ENCODE assay signal across 27 cellular contexts in the genomic region with DNA sequence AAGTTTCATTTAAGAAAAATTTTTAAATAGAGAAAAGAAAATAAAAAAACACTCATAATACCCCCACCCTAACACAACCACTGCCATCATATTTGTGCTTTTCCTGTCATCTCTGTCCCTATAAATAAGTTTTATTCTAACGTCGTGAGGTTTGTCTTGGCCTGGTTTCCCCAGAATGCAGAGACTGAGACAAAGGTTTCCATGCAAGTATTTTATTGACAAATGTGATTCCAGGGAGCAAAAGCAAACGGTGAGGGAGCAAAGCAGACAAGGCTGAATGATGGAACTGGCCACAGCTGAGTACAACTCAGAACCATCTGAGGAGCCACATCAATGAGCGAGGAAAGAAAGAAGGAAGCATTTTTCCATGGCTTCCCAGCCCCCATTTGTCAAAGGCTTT.
"Had no signal": no experiment of that assay in that cellular context is flagged by ENCODE, and none has a peak within 500 bp of the region (broad histone marks: within the 10 kb centered on the region; RNA-seq: fewer than 3 reads in every experiment).

No MANE protein-coding gene starts in this region.

- FAIRE-seq: urothelium cell line had no signal

- ATAC-seq: stimulated activated effector memory CD8-positive, alpha-beta T cell treated with anti-CD3 and anti-CD28 coated beads, Interleukin-12 subunit alpha, Interleukin-12 subunit beta, amount 100 ng/mL, for 72 hours; stimulated activated memory B cell treated with anti-CD40 and anti-IgM and Interleukin-4, amounts not matched to agents 10 μg/mL and 1 μg/mL and 100 μg/mL, for 72 hours; stimulated activated naive B cell treated with anti-CD40 and anti-IgM and Interleukin-4, amounts not matched to agents 10 μg/mL and 1 μg/mL and 100 μg/mL, for 72 hours; stimulated activated naive CD8-positive, alpha-beta T cell treated with anti-CD3 and anti-CD28 coated beads, Interleukin-15, amount 100 ng/mL, for 72 hours; stimulated activated naive CD8-positive, alpha-beta T cell treated with anti-CD3 and anti-CD28 coated beads, Interleukin-15, Interleukin-2, amounts not matched to agents 100 U/mL and 50 U/mL, for 24 hours; upper lobe of right lung had no signal

- H3K27ac ChIP-seq: stomach, suprapubic skin, testis, thoracic aorta, thyroid gland, tibial artery, tibial nerve, transverse colon, upper lobe of left lung, upper lobe of right lung, uterus, vagina had no signal

- H3K36me3 ChIP-seq: stomach, suprapubic skin, thoracic aorta, thyroid gland, tibial artery, tibial nerve, transverse colon, upper lobe of left lung, upper lobe of right lung, uterus, vagina had no signal

- DNase-seq: stimulated activated CD4-positive, alpha-beta T cell treated with anti-CD3 and anti-CD28 coated beads, Interleukin-2, amount 100 ng/mL, for 48 hours; stimulated activated CD4-positive, alpha-beta T cell treated with anti-CD3 and anti-CD28 coated beads, Interleukin-4, amount 100 ng/mL, for 1 hour; stimulated activated CD4-positive, alpha-beta T cell treated with anti-CD3 and anti-CD28 coated beads, Interleukin-4, amount 100 ng/mL, for 24 hours; stimulated activated CD4-positive, alpha-beta T cell treated with anti-CD3 and anti-CD28 coated beads, Interleukin-4, amount 100 ng/mL, for 4 hours; stimulated activated CD8-positive, alpha-beta memory T cell treated with anti-CD3 and anti-CD28 coated beads, Interleukin-4, amount 100 ng/mL, for 48 hours; stimulated activated naive B cell treated with anti-CD40 and anti-IgM and Interleukin-4, amounts not matched to agents 10 μg/mL and 1 μg/mL and 100 μg/mL, for 72 hours; stimulated activated naive CD4-positive, alpha-beta T cell; stimulated activated naive CD4-positive, alpha-beta T cell treated with Interleukin-2 at 50 U/mL for 16 hours; stimulated activated naive CD8-positive, alpha-beta T cell treated with anti-CD3 and anti-CD28 coated beads, Interleukin-15, amount 100 ng/mL, for 72 hours; stimulated activated naive CD8-positive, alpha-beta T cell treated with anti-CD3 and anti-CD28 coated beads, Interleukin-15, Interleukin-2, amounts not matched to agents 100 U/mL and 50 U/mL, for 24 hours; stomach; substantia nigra; testis; thyroid gland; tibial artery; transverse colon; trophoblast cell; upper lobe of right lung; uterus had no signal

- H3K9me3 ChIP-seq: stomach, suprapubic skin, testis, thoracic aorta, thyroid gland, tibial artery, tibial nerve, transverse colon, upper lobe of left lung, upper lobe of right lung, uterus, vagina had no signal

- H3K27me3 ChIP-seq: suprapubic skin, testis, thyroid gland, tibial artery, tibial nerve, transverse colon, upper lobe of left lung, upper lobe of right lung, uterus, vagina had no signal

- H3K4me1 ChIP-seq: stomach, thyroid gland, tibial nerve, transverse colon, upper lobe of left lung, upper lobe of right lung, uterus, vagina had no signal

- H3K4me3 ChIP-seq: stomach, suprapubic skin, testis, thoracic aorta, thyroid gland, tibial artery, tibial nerve, transverse colon, upper lobe of left lung, upper lobe of right lung, uterus, vagina had no signal
